In genomic region chr7:149856-150636, GRCh38 we compare ENCODE assay signal across 8 cellular contexts. TPM values are rescaled to one million over a fixed set of nuclear protein-coding genes. Genes with fewer than 3 reads are reported as not detected.
DNase-seq lines count a peak whose midpoint lies in the region; ATAC-seq lines count a peak whose summit lies in the region.

No MANE protein-coding gene starts in this region.

- H3K4me3 Mint-ChIP-seq in activated naive CD4-positive, alpha-beta T cell treated with anti-CD3 and anti-CD28 coated beads, Interleukin-2, amount 10 ng/mL, durations not matched to agents 7 days and 5 days = peak overlapping the region; percentile 80

- no peaks in the 10 kb centered on the region for H3K9me3 Mint-ChIP-seq in activated naive CD4-positive, alpha-beta T cell treated with anti-CD3 and anti-CD28 coated beads, Interleukin-2, amount 10 ng/mL, durations not matched to agents 7 days and 5 days

- peaks cover 7% of the 10 kb centered on the region for H3K27me3 Mint-ChIP-seq in activated naive CD4-positive, alpha-beta T cell treated with anti-CD3 and anti-CD28 coated beads, Interleukin-2, amount 10 ng/mL, durations not matched to agents 7 days and 5 days

- H3K27me3 ChIP-seq in right cardiac atrium (ENCODE audit: control insufficient read depth, insufficient read depth) (no peaks in the 10 kb centered on the region), skeletal muscle satellite cell (ENCODE audit: control insufficient read depth, insufficient read depth, low read length) (no peaks in the 10 kb centered on the region)

- no peaks in the 10 kb centered on the region for H3K9me3 ChIP-seq in right cardiac atrium (ENCODE audit: control insufficient read depth, low read length)
- H3K9me3 ChIP-seq in skeletal muscle satellite cell (replicated peaks; ENCODE audit: low read length) = no peaks in the 10 kb centered on the region

- H3K4me1 ChIP-seq in right cardiac atrium (ENCODE audit: control insufficient read depth, insufficient read depth, low read length) = peaks cover 4% of the 10 kb centered on the region
- peaks cover 12% of the 10 kb centered on the region for H3K4me1 ChIP-seq in skeletal muscle satellite cell (ENCODE audit: control insufficient read depth, insufficient read depth, low read length)

- intact Hi-C loops in right cardiac atrium (cut with DNase I) = loop anchor here in 2 of 4 donors (5.0 kb wide), 2 partner anchors 37 to 42 kb away; partner anchors contain the start of gene FAM20C (in 1 of the 2)

- 49% methylated on average over 37 of the region's 37 CpGs for WGBS in right cardiac atrium

- peak overlapping the region; percentile 99 for H3K27ac Mint-ChIP-seq in activated naive CD4-positive, alpha-beta T cell treated with anti-CD3 and anti-CD28 coated beads, Interleukin-2, amount 10 ng/mL, durations not matched to agents 7 days and 5 days

- peak overlapping the region; percentile 87 for H3K27ac ChIP-seq in right cardiac atrium (ENCODE audit: low read length)

- peak overlapping the region; percentile 88 for H3K9ac ChIP-seq in skeletal muscle satellite cell (ENCODE audit: low read depth, low read length)

- CTCF ChIA-PET in activated naive CD4-positive, alpha-beta T cell treated with anti-CD3 and anti-CD28 coated beads, Interleukin-2, amount 10 ng/mL, durations not matched to agents 7 days and 5 days (lab: Charles Lee) = no interaction called here

- ATAC-seq in GM21528 (IDR thresholded peaks at IDR 0.05; ENCODE audit: low FRiP score, unreplicated experiment) (peak; percentile 35), right cardiac atrium (peak; percentile 46 to 49), GM18520 (IDR thresholded peaks at IDR 0.05; ENCODE audit: unreplicated experiment) (no peak)

- no peaks in the 10 kb centered on the region for H3K36me3 ChIP-seq in skeletal muscle satellite cell (ENCODE audit: insufficient read depth, low read length)

- H3K36me3 Mint-ChIP-seq in activated naive CD4-positive, alpha-beta T cell treated with anti-CD3 and anti-CD28 coated beads, Interleukin-2, amount 10 ng/mL, durations not matched to agents 7 days and 5 days = peaks cover 7% of the 10 kb centered on the region

- H3K4me2 ChIP-seq in skeletal muscle satellite cell (ENCODE audit: low read length) = peak overlapping the region; percentile 88

- H3K4me3 ChIP-seq in right cardiac atrium (ENCODE audit: low read length) (peak overlapping the region; percentile 33), skeletal muscle satellite cell (ENCODE audit: low read length) (peak overlapping the region; percentile 80)

- DNase-seq in AML-193 (lab: John Stamatoyannopoulos, UW) (peak; percentile 44 to 71), NCI-H2196 (lab: John Stamatoyannopoulos, UW; ENCODE audit: unreplicated experiment) (peak; percentile 33), right cardiac atrium (peak; percentile 57 to 88 (median 86)), epidermal melanocyte (ENCODE audit: insufficient read length, low spot score) (no peak)
- DNase-seq in activated naive CD4-positive, alpha-beta T cell treated with anti-CD3 and anti-CD28 coated beads, Interleukin-2, amount 10 ng/mL, durations not matched to agents 7 days and 5 days = peak; percentile 52

- H3K4me1 Mint-ChIP-seq in activated naive CD4-positive, alpha-beta T cell treated with anti-CD3 and anti-CD28 coated beads, Interleukin-2, amount 10 ng/mL, durations not matched to agents 7 days and 5 days = peaks cover 24% of the 10 kb centered on the region

RNA-seq across cellular contexts. Expression of gene FAM20C, which starts 42.3 kb away (rescaled TPM):
- total RNA-seq in right cardiac atrium = 10 to 100 TPM; 25.3 to 46.3 (median 33.9) TPM
- polyA plus RNA-seq in right cardiac atrium = 17.6 TPM
- 26.9 and 33.2 TPM in 2 replicates for total RNA-seq in skeletal muscle satellite cell (2012; rRNA removed)
